ENCODE assay signal across 12 cellular contexts in the genomic region with DNA sequence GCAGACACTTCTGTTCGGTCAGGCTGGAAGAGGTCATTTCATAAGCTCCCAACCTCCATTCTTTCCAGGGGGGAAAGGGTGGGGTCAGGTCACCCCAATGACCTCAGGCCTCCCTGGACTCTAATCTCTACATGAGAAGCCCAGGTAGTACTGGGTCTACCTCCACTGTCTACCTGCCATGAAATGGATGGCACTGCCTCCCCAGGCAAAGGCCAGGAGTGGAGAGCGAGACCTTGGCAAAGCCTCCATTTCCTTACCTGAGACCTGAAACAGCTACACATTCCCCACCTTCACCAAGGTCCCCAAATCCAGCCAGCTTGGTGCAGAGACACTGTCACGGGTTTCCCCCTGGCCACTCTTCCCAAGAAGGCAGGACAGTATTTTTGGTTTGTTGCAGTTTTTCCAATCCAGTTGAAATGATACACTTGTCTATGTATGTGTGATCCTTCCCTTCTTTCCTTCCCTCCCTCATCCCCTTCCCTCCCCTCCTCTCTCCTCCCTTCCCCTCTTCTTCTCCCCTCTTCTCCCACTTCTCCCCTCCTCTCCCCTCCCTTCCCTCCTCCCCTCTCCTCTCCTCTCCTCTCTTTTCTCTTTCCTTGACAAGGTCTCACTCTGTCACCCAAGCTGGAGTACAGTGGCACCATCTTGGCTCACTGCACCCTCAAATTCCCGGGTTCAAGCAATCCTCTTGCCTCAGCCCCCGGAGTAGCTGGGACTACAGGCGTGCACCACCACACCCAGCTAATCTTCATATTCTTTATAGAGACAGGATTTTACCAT. TPM values are rescaled to one million over a fixed set of nuclear protein-coding genes. Genes with fewer than 3 reads are reported as not detected.
A peak's percentile ranks its signal among the peaks of the same experiment; 100 is the strongest.
DNase-seq lines count a peak whose midpoint lies in the region; ATAC-seq and TF ChIP-seq lines count a peak whose summit lies in the region.
"Had no signal": no experiment of that assay in that cellular context is flagged by ENCODE, and none has a peak within 500 bp of the region (broad histone marks: within the 10 kb centered on the region; RNA-seq: fewer than 3 reads in every experiment).

No MANE protein-coding gene starts in this region.

- H3K79me2 ChIP-seq in hepatocyte = no peaks in the 10 kb centered on the region

- POLR2A ChIA-PET in activated CD4-positive, alpha-beta T cell treated with anti-CD3 and anti-CD28 coated beads, Interleukin-2, amount 10 ng/mL, durations not matched to agents 7 days and 5 days (lab: Charles Lee) = interaction anchor here (1.3 to 1.6 kb wide), 3 partner anchors 11 to 14 kb away, joined by 3 to 10 read pairs (median 4); no protein-coding TSS in a partner anchor
- POLR2A ChIA-PET in T-cell (lab: Charles Lee) = interaction anchor here (0.5 to 9.1 kb wide), 10 partner anchors 12 to 448 kb away, joined by 3 to 366 read pairs (median 8); a partner anchor contains a TSS

- WGBS in hepatocyte (ENCODE audit: low lambda C conversion rate, missing lambda C conversion rate) = 85% methylated on average over 6 of the region's 6 CpGs

- no peaks in the 10 kb centered on the region for H3K27me3 Mint-ChIP-seq in activated CD4-positive, alpha-beta T cell treated with anti-CD3 and anti-CD28 coated beads, Interleukin-2, amount 10 ng/mL, durations not matched to agents 7 days and 5 days
- no peaks in the 10 kb centered on the region for H3K27me3 Mint-ChIP-seq in T-cell

- H3K4me3 Mint-ChIP-seq in activated CD4-positive, alpha-beta T cell treated with anti-CD3 and anti-CD28 coated beads, Interleukin-2, amount 10 ng/mL, durations not matched to agents 7 days and 5 days = peak overlapping the region; percentile 39
- peak overlapping the region; percentile 55 to 71 (median 70) for H3K4me3 Mint-ChIP-seq in T-cell

- H3K9me2 ChIP-seq in hepatocyte (replicated peaks; ENCODE audit: insufficient read depth) = no peaks in the 10 kb centered on the region

- peaks cover 83% of the 10 kb centered on the region for H3K4me1 Mint-ChIP-seq in activated CD4-positive, alpha-beta T cell treated with anti-CD3 and anti-CD28 coated beads, Interleukin-2, amount 10 ng/mL, durations not matched to agents 7 days and 5 days
- H3K4me1 Mint-ChIP-seq in T-cell = peaks cover 93 to 97% (median 96%) of the 10 kb centered on the region in 3 donors

- no peaks in the 10 kb centered on the region for H4K20me1 ChIP-seq in hepatocyte (ENCODE audit: insufficient read depth, poor library complexity, severe bottlenecking)

- no peak overlapping the region for H3K4me2 ChIP-seq in hepatocyte

- H3K4me3 ChIP-seq in hepatocyte = no peak overlapping the region
- H3K4me3 ChIP-seq: adrenal gland had no signal

- H3K36me3 Mint-ChIP-seq in activated CD4-positive, alpha-beta T cell treated with anti-CD3 and anti-CD28 coated beads, Interleukin-2, amount 10 ng/mL, durations not matched to agents 7 days and 5 days (ENCODE audit: low read depth) = no peaks in the 10 kb centered on the region
- no peaks in the 10 kb centered on the region for H3K36me3 Mint-ChIP-seq in T-cell

- H3K27me3 ChIP-seq in hepatocyte = no peaks in the 10 kb centered on the region
- H3K27me3 ChIP-seq: adrenal gland had no signal

- no peaks in the 10 kb centered on the region for H3K9me3 ChIP-seq in hepatocyte (ENCODE audit: low read depth)
- H3K9me3 ChIP-seq: adrenal gland had no signal

- ATAC-seq in T-cell (replicated peaks in 1 of 4) = peak in 3 of 4 experiments; percentile 0 to 4 (median 2)

- no peak for DNase-seq in activated CD4-positive, alpha-beta T cell treated with anti-CD3 and anti-CD28 coated beads, Interleukin-2, amount 10 ng/mL, durations not matched to agents 7 days and 5 days
- no peak for DNase-seq in activated CD4-positive, alpha-beta T cell treated with anti-CD3 and anti-CD28 coated beads for 4 hours
- no peak for DNase-seq in T-cell
- DNase-seq in hepatocyte (ENCODE audit: low spot score) = no peak
- DNase-seq in substantia nigra (lab: John Stamatoyannopoulos, UW) = no peak
- no peak for DNase-seq in OCI-M2 (lab: John Stamatoyannopoulos, UW; ENCODE audit: unreplicated experiment)
- DNase-seq in GM10266 (ENCODE audit: extremely low spot score) = no peak
- DNase-seq in activated effector memory CD4-positive, alpha-beta T cell treated with anti-CD3 and anti-CD28 coated beads, Interleukin-2, amount 50 U/mL, for 16 hours = no peak
- DNase-seq: ACHN, adrenal gland, NCI-H446 treated with DMSO at 0.1 percent for 48 hours, T1000 had no signal

- H3K9me3 Mint-ChIP-seq in activated CD4-positive, alpha-beta T cell treated with anti-CD3 and anti-CD28 coated beads, Interleukin-2, amount 10 ng/mL, durations not matched to agents 7 days and 5 days = no peaks in the 10 kb centered on the region
- no peaks in the 10 kb centered on the region for H3K9me3 Mint-ChIP-seq in T-cell

- no peaks in the 10 kb centered on the region for H3K36me3 ChIP-seq in hepatocyte (replicated peaks; ENCODE audit: insufficient read depth, low read depth)
- H3K36me3 ChIP-seq: adrenal gland had no signal

- H3K4me1 ChIP-seq in hepatocyte (ENCODE audit: insufficient read depth) = peaks cover 70% of the 10 kb centered on the region

- H3K27ac ChIP-seq in hepatocyte (peak overlapping the region; percentile 54), substantia nigra (ENCODE audit: low read depth, low read length, poor library complexity, severe bottlenecking) (peak overlapping the region; percentile 35)

- TF ChIP-seq CTCF in hepatocyte (IDR thresholded peaks at IDR 0.05; ENCODE audit: poor library complexity) (no peak), GM10266 (IDR thresholded peaks at IDR 0.05; ENCODE audit: control insufficient read depth, insufficient read depth, low read depth, missing control alignments) (no peak)

- H3K27ac Mint-ChIP-seq in activated CD4-positive, alpha-beta T cell treated with anti-CD3 and anti-CD28 coated beads, Interleukin-2, amount 10 ng/mL, durations not matched to agents 7 days and 5 days = peak overlapping the region; percentile 95
- H3K27ac Mint-ChIP-seq in T-cell = peak overlapping the region; percentile 97

- CTCF ChIA-PET in activated CD4-positive, alpha-beta T cell treated with anti-CD3 and anti-CD28 coated beads, Interleukin-2, amount 10 ng/mL, durations not matched to agents 7 days and 5 days (lab: Charles Lee) = interaction anchor here (0.6 to 10.2 kb wide), 8 partner anchors 12 to 183 kb away, joined by 3 to 169 read pairs (median 12); a partner anchor contains a TSS
- CTCF ChIA-PET in T-cell (lab: Charles Lee) = interaction anchor here (1.0 to 2.7 kb wide), 19 partner anchors 9 to 304 kb away, joined by 3 to 22 read pairs (median 6); a partner anchor contains a TSS

- no peak overlapping the region for H2AFZ ChIP-seq in hepatocyte

RNA-seq across cellular contexts. Expression of a gene that starts 16.1 kb away (rescaled TPM):
- 10 to 100 TPM; 73.6 to 82.3 TPM for total RNA-seq in activated CD4-positive, alpha-beta T cell treated with anti-CD3 and anti-CD28 coated beads, Interleukin-2, amount 10 ng/mL, durations not matched to agents 7 days and 5 days
- total RNA-seq in T-cell (100 to 1,000 TPM; 172 to 655 (median 186) TPM), hepatocyte (192 and 197 TPM in 2 replicates)
- polyA plus RNA-seq in hepatocyte = 253 and 274 TPM in 2 replicates

RNA-seq across cellular contexts. Expression of a gene that starts 29.5 kb away (rescaled TPM):
- total RNA-seq in activated CD4-positive, alpha-beta T cell treated with anti-CD3 and anti-CD28 coated beads, Interleukin-2, amount 10 ng/mL, durations not matched to agents 7 days and 5 days = not detected
- total RNA-seq in T-cell (under 1 TPM in 3 of 5 donors, not detected in 2; 0.13 to 0.41 (median 0.18) TPM), hepatocyte (118 and 132 TPM in 2 replicates)
- 125 and 161 TPM in 2 replicates for polyA plus RNA-seq in hepatocyte

Comparison
In these comparisons a context has a peak if more than half of its experiments do, and no peak if none do; other contexts are left out.
1. RNA of a gene that starts 29.5 kb away (total RNA-seq): 118 to 132 TPM in hepatocyte; 0.13 to 0.41 TPM in T-cell and not detected in activated CD4-positive, alpha-beta T cell treated with anti-CD3 and anti-CD28 coated beads, Interleukin-2, amount 10 ng/mL, durations not matched to agents 7 days and 5 days; every median in the first group is over 10 times any median in the second.